In genomic region chr12:29769162-29769820, GRCh38 we compare ENCODE assay signal across 17 cellular contexts. TPM values are rescaled to one million over a fixed set of nuclear protein-coding genes. Genes with fewer than 3 reads are reported as not detected.
A peak's percentile ranks its signal among the peaks of the same experiment; 100 is the strongest.
DNase-seq lines count a peak whose midpoint lies in the region; ATAC-seq and TF ChIP-seq lines count a peak whose summit lies in the region.
"Had no signal": no experiment of that assay in that cellular context is flagged by ENCODE, and none has a peak within 500 bp of the region (broad histone marks: within the 10 kb centered on the region; RNA-seq: fewer than 3 reads in every experiment).

No MANE protein-coding gene starts in this region.

- H3K79me2 ChIP-seq in PC-3 (ENCODE audit: low read length) (no peaks in the 10 kb centered on the region), osteoblast (ENCODE audit: insufficient read depth, low read length) (peaks cover 25% of the 10 kb centered on the region)

- H2AFZ ChIP-seq in PC-3 (ENCODE audit: low read length), result no peak overlapping the region
- no peak overlapping the region for H2AFZ ChIP-seq in osteoblast (ENCODE audit: low read length)

- intact Hi-C loops in PC-3 (cut with micrococcal nuclease), result no loop called here

- H3K9me3 Mint-ChIP-seq in CD8-positive, alpha-beta memory T cell, result peaks cover 0 to 2% (median 0%) of the 10 kb centered on the region in 5 donors
- H3K9me3 Mint-ChIP-seq: activated B cell treated with CpG ODN at 0.5 μM for 24 hours; activated naive CD8-positive, alpha-beta T cell treated with anti-CD3 and anti-CD28 coated beads, Interleukin-2, amount 50 U/mL, for 24 hours had no signal

- H3F3A ChIP-seq in PC-3 (ENCODE audit: low read length, unreplicated experiment), result no peaks in the 10 kb centered on the region

- H3K4me1 Mint-ChIP-seq in CD8-positive, alpha-beta memory T cell, result no peaks in the 10 kb centered on the region
- H3K4me1 Mint-ChIP-seq: activated B cell treated with CpG ODN at 0.5 μM for 24 hours; activated naive CD8-positive, alpha-beta T cell treated with anti-CD3 and anti-CD28 coated beads, Interleukin-2, amount 50 U/mL, for 24 hours; memory B cell had no signal

- CTCF ChIA-PET in PC-3 (lab: Charles Lee), result no interaction called here
- CTCF ChIA-PET in CD8-positive, alpha-beta memory T cell (lab: Charles Lee), result no interaction called here

- no peaks in the 10 kb centered on the region for H3K36me3 ChIP-seq in BE2C
- H3K36me3 ChIP-seq in PC-3 (ENCODE audit: low read depth, low read length), result no peaks in the 10 kb centered on the region
- H3K36me3 ChIP-seq in osteoblast (ENCODE audit: insufficient read depth, low read length), result no peaks in the 10 kb centered on the region
- H3K36me3 ChIP-seq in CD8-positive, alpha-beta memory T cell (ENCODE audit: insufficient read depth, low read length), result no peaks in the 10 kb centered on the region
- H3K36me3 ChIP-seq: SJSA1 had no signal

- no peaks in the 10 kb centered on the region for H3K9me2 ChIP-seq in PC-3 (replicated peaks; ENCODE audit: low read length)

- no peaks in the 10 kb centered on the region for H3K9me3 ChIP-seq in BE2C
- H3K9me3 ChIP-seq in PC-3 (ENCODE audit: low read length), result no peaks in the 10 kb centered on the region
- no peaks in the 10 kb centered on the region for H3K9me3 ChIP-seq in osteoblast (ENCODE audit: low read depth, low read length)
- H3K9me3 ChIP-seq in CD8-positive, alpha-beta memory T cell (ENCODE audit: low read length), result no peaks in the 10 kb centered on the region
- H3K9me3 ChIP-seq: SJSA1 had no signal

- no peaks in the 10 kb centered on the region for H3K27me3 Mint-ChIP-seq in CD8-positive, alpha-beta memory T cell
- H3K27me3 Mint-ChIP-seq: activated B cell treated with CpG ODN at 0.5 μM for 24 hours; activated naive CD8-positive, alpha-beta T cell treated with anti-CD3 and anti-CD28 coated beads, Interleukin-2, amount 50 U/mL, for 24 hours; memory B cell had no signal

- H3K4me3 ChIP-seq in BE2C (ENCODE audit: low read depth, low read length), result no peak overlapping the region
- no peak overlapping the region for H3K4me3 ChIP-seq in PC-3 (ENCODE audit: low read length)
- H3K4me3 ChIP-seq in fibroblast of mammary gland (ENCODE audit: control insufficient read depth, low read depth, low read length), result no peak overlapping the region
- H3K4me3 ChIP-seq in osteoblast (ENCODE audit: insufficient read depth, low read length), result no peak overlapping the region
- no peak overlapping the region for H3K4me3 ChIP-seq in CD8-positive, alpha-beta memory T cell (ENCODE audit: low read length)
- H3K4me3 ChIP-seq: SJSA1 had no signal

- H3K27me3 ChIP-seq in BE2C, result no peaks in the 10 kb centered on the region
- no peaks in the 10 kb centered on the region for H3K27me3 ChIP-seq in PC-3 (ENCODE audit: low read length)
- no peaks in the 10 kb centered on the region for H3K27me3 ChIP-seq in osteoblast (ENCODE audit: insufficient read depth, low read length)
- no peaks in the 10 kb centered on the region for H3K27me3 ChIP-seq in CD8-positive, alpha-beta memory T cell (ENCODE audit: insufficient read depth, low read length, poor library complexity, severe bottlenecking)
- H3K27me3 ChIP-seq: SJSA1 had no signal

- DNase-seq in BE2C (no peak), PC-3 (peak; percentile 69), fibroblast of mammary gland (ENCODE audit: low read depth) (peak; percentile 95), osteoblast (ENCODE audit: insufficient read length, low spot score, missing footprints) (peak; percentile 78), ecto neural progenitor cell (ENCODE audit: low spot score) (no peak), UCSD-AML1 (lab: John Stamatoyannopoulos, UW; ENCODE audit: unreplicated experiment) (no peak)
- DNase-seq in CD8-positive, alpha-beta memory T cell, result no peak
- DNase-seq: activated B cell treated with CpG ODN at 0.5 μM for 24 hours; activated CD8-positive, alpha-beta memory T cell treated with anti-CD3 and anti-CD28 coated beads, Interleukin-2, amount 50 U/mL, for 48 hours; activated naive CD8-positive, alpha-beta T cell treated with anti-CD3 and anti-CD28 coated beads, Interleukin-2, amount 50 U/mL, for 24 hours; effector memory CD4-positive, alpha-beta T cell; NCI-H146; NCI-H82 had no signal

- peak; percentile 43; the same call in 1 of the 2 replicates for ATAC-seq in PC-3
- ATAC-seq in HG02938 (IDR thresholded peaks at IDR 0.05; ENCODE audit: unreplicated experiment), result no peak
- ATAC-seq: activated naive CD8-positive, alpha-beta T cell treated with anti-CD3 and anti-CD28 coated beads, Interleukin-2, amount 50 U/mL, for 24 hours had no signal

- H3K27ac Mint-ChIP-seq in CD8-positive, alpha-beta memory T cell, result no peak overlapping the region
- H3K27ac Mint-ChIP-seq: activated B cell treated with CpG ODN at 0.5 μM for 24 hours; activated naive CD8-positive, alpha-beta T cell treated with anti-CD3 and anti-CD28 coated beads, Interleukin-2, amount 50 U/mL, for 24 hours; memory B cell had no signal

- 0 out of 2 replicates have a peak, but pooled peaks have one; percentile 3 for TF ChIP-seq CTCF in BE2C (IDR thresholded peaks at IDR 0.05; ENCODE audit: low read depth, low read length)
- no peak for TF ChIP-seq CTCF in PC-3 (conservative IDR thresholded peaks at IDR 0.05; ENCODE audit: low read depth, low read length)
- TF ChIP-seq CTCF in fibroblast of mammary gland (conservative IDR thresholded peaks at IDR 0.05; ENCODE audit: control insufficient read depth, insufficient read depth, low read depth, low read length), result no peak
- TF ChIP-seq CTCF in osteoblast (IDR thresholded peaks at IDR 0.05; ENCODE audit: extremely low read depth, low read depth, low read length), result no peak

- H3K4me2 ChIP-seq in PC-3 (ENCODE audit: low read length), result no peak overlapping the region
- H3K4me2 ChIP-seq in osteoblast (ENCODE audit: insufficient read depth, low read length), result no peak overlapping the region

- no TSS peak for BruUV-seq in PC-3 (replicated peaks; lab: Mats Ljungman, UMichigan)

- no peaks in the 10 kb centered on the region; the same call in 1 of the 2 replicates for H3K4me1 ChIP-seq in BE2C
- 0 out of 2 replicates have a peak, but pooled peaks cover 6% of the 10 kb centered on the region for H3K4me1 ChIP-seq in PC-3 (ENCODE audit: insufficient read depth, low read length)
- peaks cover 12% of the 10 kb centered on the region for H3K4me1 ChIP-seq in osteoblast (ENCODE audit: insufficient read depth, low read length)
- H3K4me1 ChIP-seq in CD8-positive, alpha-beta memory T cell (ENCODE audit: insufficient read depth, low read length), result no peaks in the 10 kb centered on the region
- H3K4me1 ChIP-seq: SJSA1 had no signal

- no peak overlapping the region for H3K9ac ChIP-seq in PC-3 (ENCODE audit: low read length)

- POLR2A ChIA-PET in PC-3 (lab: Charles Lee; ENCODE audit: unreplicated experiment), result no interaction called here
- POLR2A ChIA-PET in CD8-positive, alpha-beta memory T cell (lab: Charles Lee), result no interaction called here

- H3K4me3 Mint-ChIP-seq in CD8-positive, alpha-beta memory T cell, result no peak overlapping the region
- H3K4me3 Mint-ChIP-seq: activated B cell treated with CpG ODN at 0.5 μM for 24 hours; activated naive CD8-positive, alpha-beta T cell treated with anti-CD3 and anti-CD28 coated beads, Interleukin-2, amount 50 U/mL, for 24 hours; memory B cell had no signal

- H4K20me1 ChIP-seq in PC-3 (ENCODE audit: low read length) (no peaks in the 10 kb centered on the region), osteoblast (ENCODE audit: insufficient read depth, low read length) (no peaks in the 10 kb centered on the region)

- H3K36me3 Mint-ChIP-seq in CD8-positive, alpha-beta memory T cell, result no peaks in the 10 kb centered on the region
- H3K36me3 Mint-ChIP-seq: memory B cell had no signal

- H3K27ac ChIP-seq in PC-3 (ENCODE audit: low read length) (no peak overlapping the region), osteoblast (ENCODE audit: low read depth, low read length) (no peak overlapping the region)
- H3K27ac ChIP-seq in CD8-positive, alpha-beta memory T cell (ENCODE audit: low read depth, low read length), result no peak overlapping the region
- H3K27ac ChIP-seq: SJSA1 had no signal

RNA-seq across cellular contexts. Expression of gene TMTC1, which starts 14.5 kb away (rescaled TPM):
- polyA plus RNA-seq in BE2C (2012; ENCODE audit: insufficient read depth, insufficient read length, low read depth), result 9.3 TPM
- 5.8 TPM in 2 replicates for total RNA-seq in PC-3 (2014; rRNA removed)
- total RNA-seq in osteoblast, result 50.3 and 69.2 TPM in 2 replicates
- total RNA-seq in CD8-positive, alpha-beta memory T cell, result not detected
- not detected for polyA plus RNA-seq in CD8-positive, alpha-beta memory T cell
- total RNA-seq: activated B cell treated with CpG ODN at 0.5 μM for 24 hours, G401 had no signal

Comparison
In these comparisons a context has a peak if more than half of its experiments do, and no peak if none do; other contexts are left out.
1. DNase-seq: peak in PC-3 (single experiment), fibroblast of mammary gland (single experiment) and osteoblast (single experiment); none in BE2C (single experiment), ecto neural progenitor cell (single experiment), UCSD-AML1 (single experiment) and CD8-positive, alpha-beta memory T cell (0 of 5).